15 cellular contexts compared by ENCODE assay signal in the genomic region with DNA sequence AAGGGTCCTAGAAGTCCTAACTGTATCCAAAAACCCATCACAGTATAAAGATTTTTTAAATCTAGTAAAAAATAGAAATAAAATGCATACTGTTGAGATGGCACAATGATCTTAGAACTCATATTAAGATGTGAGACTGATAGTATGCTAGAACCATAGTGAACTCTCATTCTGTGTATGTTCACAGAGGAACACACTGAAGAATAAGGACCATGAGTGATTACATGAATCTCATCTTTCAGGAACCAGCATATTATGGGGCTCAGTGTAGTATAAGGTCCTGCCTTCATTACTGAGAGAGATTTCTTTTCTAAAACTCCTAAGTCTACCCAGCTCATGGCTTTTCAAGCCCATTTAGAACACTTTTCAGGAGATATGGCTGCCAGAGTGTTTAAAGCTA. TPM values are rescaled to one million over a fixed set of nuclear protein-coding genes. Genes with fewer than 3 reads are reported as not detected.
DNase-seq lines count a peak whose midpoint lies in the region; ATAC-seq and TF ChIP-seq lines count a peak whose summit lies in the region.
"Had no signal": no experiment of that assay in that cellular context is flagged by ENCODE, and none has a peak within 500 bp of the region (broad histone marks: within the 10 kb centered on the region; RNA-seq: fewer than 3 reads in every experiment).

No MANE protein-coding gene starts in this region.

- no peaks in the 10 kb centered on the region for H3K36me3 Mint-ChIP-seq in natural killer cell
- no peaks in the 10 kb centered on the region for H3K36me3 Mint-ChIP-seq in natural killer cell treated with Interleukin-12 subunit alpha and Interleukin-12 subunit beta and Interleukin-15 and Interleukin-18, amount 100 ng/mL, for 72 hours
- H3K36me3 Mint-ChIP-seq: activated CD4-positive, alpha-beta memory T cell treated with anti-CD3 and anti-CD28 coated beads for 36 hours had no signal

- H3K9me3 Mint-ChIP-seq in natural killer cell, result peaks cover 0 to 2% of the 10 kb centered on the region in 2 donors
- H3K9me3 Mint-ChIP-seq in natural killer cell treated with Interleukin-12 subunit alpha and Interleukin-12 subunit beta and Interleukin-15 and Interleukin-18, amount 100 ng/mL, for 72 hours, result peaks cover 5% of the 10 kb centered on the region
- H3K9me3 Mint-ChIP-seq: activated CD4-positive, alpha-beta memory T cell treated with anti-CD3 and anti-CD28 coated beads for 36 hours had no signal

- ATAC-seq in GM18861 (IDR thresholded peaks at IDR 0.05; ENCODE audit: unreplicated experiment) (peak; percentile 50), GM21526 (IDR thresholded peaks at IDR 0.05; ENCODE audit: low FRiP score, unreplicated experiment) (peak; percentile 56), HG03039 (IDR thresholded peaks at IDR 0.05; ENCODE audit: unreplicated experiment) (peak; percentile 77), HG03565 (IDR thresholded peaks at IDR 0.05; ENCODE audit: unreplicated experiment) (peak; percentile 65), natural killer cell (no peak)
- no peak for ATAC-seq in natural killer cell treated with Interleukin-12 subunit alpha and Interleukin-12 subunit beta and Interleukin-15 and Interleukin-18, amount 100 ng/mL, for 72 hours
- ATAC-seq: left lung had no signal

- no peaks in the 10 kb centered on the region for H3K4me1 Mint-ChIP-seq in natural killer cell
- H3K4me1 Mint-ChIP-seq in natural killer cell treated with Interleukin-12 subunit alpha and Interleukin-12 subunit beta and Interleukin-15 and Interleukin-18, amount 100 ng/mL, for 72 hours (ENCODE audit: low read depth in 2 of 2), result no peaks in the 10 kb centered on the region

- no peak overlapping the region for H3K4me3 Mint-ChIP-seq in natural killer cell
- H3K4me3 Mint-ChIP-seq in natural killer cell treated with Interleukin-12 subunit alpha and Interleukin-12 subunit beta and Interleukin-15 and Interleukin-18, amount 100 ng/mL, for 72 hours, result no peak overlapping the region
- H3K4me3 Mint-ChIP-seq: activated CD4-positive, alpha-beta memory T cell treated with anti-CD3 and anti-CD28 coated beads for 36 hours had no signal

- TF ChIP-seq CTCF in natural killer cell (IDR thresholded peaks at IDR 0.05), result no peak

- no peak overlapping the region for H3K27ac Mint-ChIP-seq in natural killer cell
- no peak overlapping the region for H3K27ac Mint-ChIP-seq in natural killer cell treated with Interleukin-12 subunit alpha and Interleukin-12 subunit beta and Interleukin-15 and Interleukin-18, amount 100 ng/mL, for 72 hours
- H3K27ac Mint-ChIP-seq: activated CD4-positive, alpha-beta memory T cell treated with anti-CD3 and anti-CD28 coated beads for 36 hours had no signal

- DNase-seq in C1 segment of cervical spinal cord (lab: John Stamatoyannopoulos, UW) (no peak), NCI-H146 (lab: John Stamatoyannopoulos, UW) (no peak), natural killer cell (no peak)
- no peak for DNase-seq in natural killer cell treated with Interleukin-12 subunit alpha and Interleukin-12 subunit beta and Interleukin-15 and Interleukin-18, amount 100 ng/mL, for 72 hours (ENCODE audit: low spot score)
- DNase-seq: activated CD4-positive, alpha-beta memory T cell treated with anti-CD3 and anti-CD28 coated beads for 36 hours; dorsolateral prefrontal cortex; left lung; NCI-H1930; NCI-H82; SHP77 treated with DMSO at 0.1 percent for 48 hours; stimulated activated CD4-positive, alpha-beta T cell treated with anti-CD3 and anti-CD28 coated beads, Interleukin-1b, Interleukin-23, amount 100 ng/mL, for 48 hours had no signal

- intact Hi-C loops in natural killer cell (cut with micrococcal nuclease), result no loop called here

- H3K27me3 Mint-ChIP-seq in natural killer cell (ENCODE audit: low read depth in 2 of 2), result peaks cover 0 to 5% of the 10 kb centered on the region in 2 donors
- H3K27me3 Mint-ChIP-seq in natural killer cell treated with Interleukin-12 subunit alpha and Interleukin-12 subunit beta and Interleukin-15 and Interleukin-18, amount 100 ng/mL, for 72 hours, result peaks cover 0 to 4% of the 10 kb centered on the region in 2 donors
- H3K27me3 Mint-ChIP-seq: activated CD4-positive, alpha-beta memory T cell treated with anti-CD3 and anti-CD28 coated beads for 36 hours had no signal

RNA-seq across cellular contexts. Expression of a gene that starts 59.8 kb away (rescaled TPM):
- total RNA-seq in natural killer cell, result 1 to 10 TPM; 5.5 to 7.0 (median 6.8) TPM
- 10 to 100 TPM; 24.7 to 52.8 TPM for total RNA-seq in natural killer cell treated with Interleukin-12 subunit alpha and Interleukin-12 subunit beta and Interleukin-15 and Interleukin-18, amount 100 ng/mL, for 72 hours

Comparison
In these comparisons a context has a peak if more than half of its experiments do, and no peak if none do; other contexts are left out.
1. ATAC-seq: peak in GM18861 (single experiment), GM21526 (single experiment), HG03039 (single experiment) and HG03565 (single experiment); none in natural killer cell (0 of 3) and natural killer cell treated with Interleukin-12 subunit alpha and Interleukin-12 subunit beta and Interleukin-15 and Interleukin-18, amount 100 ng/mL, for 72 hours (0 of 2).